ENCODE assay signal across 39 cellular contexts in the genomic region with DNA sequence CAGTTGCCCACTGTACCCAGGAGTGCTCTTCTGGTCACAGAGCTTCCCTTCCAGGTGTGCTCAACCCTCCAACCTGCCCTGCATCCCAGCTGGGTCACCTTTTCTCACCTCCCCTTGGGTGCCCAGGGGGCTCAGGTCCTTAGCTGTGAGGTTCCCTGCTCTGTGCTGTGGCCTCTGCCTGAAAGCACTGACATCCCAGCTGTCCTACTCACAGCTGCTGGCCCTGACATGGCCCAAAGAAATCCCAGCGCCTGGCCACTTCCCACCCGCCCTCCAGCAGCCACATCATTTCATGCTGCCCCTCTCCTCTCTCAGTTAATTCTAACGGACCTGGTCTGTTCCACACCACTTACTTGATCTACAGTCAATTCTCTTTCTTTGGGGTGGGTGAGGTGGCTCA.
"Had no signal": no experiment of that assay in that cellular context is flagged by ENCODE, and none has a peak within 500 bp of the region (broad histone marks: within the 10 kb centered on the region; RNA-seq: fewer than 3 reads in every experiment).

No MANE protein-coding gene starts in this region.

- H3K36me3 Mint-ChIP-seq: activated naive CD4-positive, alpha-beta T cell treated with anti-CD3 and anti-CD28 coated beads, Interleukin-2, amount 10 ng/mL, durations not matched to agents 7 days and 5 days; activated naive CD4-positive, alpha-beta T cell treated with anti-CD3 and anti-CD28 coated beads, Interleukin-2, amount 50 U/mL, for 24 hours; activated naive CD4-positive, alpha-beta T cell treated with anti-CD3 and anti-CD28 coated beads, Interleukin-2, amount 50 U/mL, for 72 hours; activated naive CD8-positive, alpha-beta T cell treated with anti-CD3 and anti-CD28 coated beads for 36 hours; activated naive CD8-positive, alpha-beta T cell treated with anti-CD3 and anti-CD28 coated beads, Interleukin-2, amount 10 ng/mL, durations not matched to agents 7 days and 5 days; brain had no signal

- H3K4me1 Mint-ChIP-seq: activated naive CD4-positive, alpha-beta T cell treated with anti-CD3 and anti-CD28 coated beads, Interleukin-2, amount 10 ng/mL, durations not matched to agents 7 days and 5 days; activated naive CD4-positive, alpha-beta T cell treated with anti-CD3 and anti-CD28 coated beads, Interleukin-2, amount 50 U/mL, for 24 hours; activated naive CD8-positive, alpha-beta T cell treated with anti-CD3 and anti-CD28 coated beads for 36 hours; activated naive CD8-positive, alpha-beta T cell treated with anti-CD3 and anti-CD28 coated beads, Interleukin-2, amount 10 ng/mL, durations not matched to agents 7 days and 5 days; activated T-helper 17 cell treated with anti-CD3 and anti-CD28 coated beads, Interleukin-2, amount 50 U/mL, for 72 hours; central memory CD8-positive, alpha-beta T cell had no signal

- H3K27ac ChIP-seq: adrenal gland, body of pancreas, brain microvascular endothelial cell, breast epithelium, cardiac muscle cell had no signal

- H3K4me1 ChIP-seq: adrenal gland, breast epithelium had no signal

- H3K27ac Mint-ChIP-seq: activated naive CD4-positive, alpha-beta T cell treated with anti-CD3 and anti-CD28 coated beads for 36 hours; activated naive CD4-positive, alpha-beta T cell treated with anti-CD3 and anti-CD28 coated beads, Interleukin-2, amount 10 ng/mL, durations not matched to agents 7 days and 5 days; activated naive CD4-positive, alpha-beta T cell treated with anti-CD3 and anti-CD28 coated beads, Interleukin-2, amount 50 U/mL, for 24 hours; activated naive CD4-positive, alpha-beta T cell treated with anti-CD3 and anti-CD28 coated beads, Interleukin-2, amount 50 U/mL, for 72 hours; activated naive CD8-positive, alpha-beta T cell; activated naive CD8-positive, alpha-beta T cell treated with anti-CD3 and anti-CD28 coated beads for 36 hours; activated naive CD8-positive, alpha-beta T cell treated with anti-CD3 and anti-CD28 coated beads, Interleukin-2, amount 10 ng/mL, durations not matched to agents 7 days and 5 days; activated naive CD8-positive, alpha-beta T cell treated with anti-CD3 and anti-CD28 coated beads, Interleukin-2, amount 50 U/mL, for 24 hours; activated T-cell treated with anti-CD3 and anti-CD28 coated beads, Interleukin-2, amount 50 U/mL, for 24 hours; activated T-cell treated with anti-CD3 and anti-CD28 coated beads, Interleukin-2, amount 50 U/mL, for 72 hours; activated T-helper 1 cell treated with anti-CD3 and anti-CD28 coated beads, Interleukin-12 subunit alpha, Interleukin-12 subunit beta, Interleukin-2, Interleukin-4 antibody, amounts not matched to agents 30 ng/mL and 10 ng/mL and 1 ng/mL, durations not matched to agents 14 hours and 24 hours and 36 hours; activated T-helper 17 cell treated with anti-CD3 and anti-CD28 coated beads, Interleukin-2, amount 50 U/mL, for 72 hours; activated T-helper 2 cell treated with anti-CD3 and anti-CD28 coated beads, Interferon-gamma antibody, Interleukin-2, Interleukin-4, amounts not matched to agents 10 μg/mL and 5 μg/mL and 100 μg/mL, durations not matched to agents 14 hours and 24 hours and 36 hours; brain had no signal

- H3K4me3 ChIP-seq: adrenal gland, ascending aorta, body of pancreas, breast epithelium, cardiac muscle cell had no signal

- DNase-seq: activated effector memory CD4-positive, alpha-beta T cell treated with anti-CD3 and anti-CD28 coated beads, Interleukin-2, amount 50 U/mL, for 16 hours; activated effector memory CD4-positive, alpha-beta T cell treated with Interleukin-2 at 50 U/mL for 16 hours; activated gamma-delta T cell; activated gamma-delta T cell treated with Interleukin-2 at 50 U/mL for 16 hours; activated naive CD4-positive, alpha-beta T cell; activated naive CD4-positive, alpha-beta T cell treated with anti-CD3 and anti-CD28 coated beads for 36 hours; activated naive CD4-positive, alpha-beta T cell treated with anti-CD3 and anti-CD28 coated beads, Interleukin-2, amount 10 ng/mL, durations not matched to agents 7 days and 5 days; activated naive CD4-positive, alpha-beta T cell treated with anti-CD3 and anti-CD28 coated beads, Interleukin-2, amount 50 U/mL, for 16 hours; activated naive CD4-positive, alpha-beta T cell treated with Interleukin-2 at 50 U/mL for 16 hours; activated naive CD8-positive, alpha-beta T cell treated with anti-CD3 and anti-CD28 coated beads for 36 hours; activated naive CD8-positive, alpha-beta T cell treated with anti-CD3 and anti-CD28 coated beads, Interleukin-2, amount 10 ng/mL, durations not matched to agents 7 days and 5 days; activated naive CD8-positive, alpha-beta T cell treated with anti-CD3 and anti-CD28 coated beads, Interleukin-2, amount 50 U/mL, for 24 hours; activated T-cell treated with anti-CD3 and anti-CD28 coated beads for 4 hours; activated T-cell treated with anti-CD3 and anti-CD28 coated beads, Interleukin-2, amount 50 U/mL, for 1 hour; activated T-cell treated with anti-CD3 and anti-CD28 coated beads, Interleukin-2, amount 50 U/mL, for 24 hours; activated T-cell treated with anti-CD3 and anti-CD28 coated beads, Interleukin-2, amount 50 U/mL, for 4 hours; activated T-cell treated with anti-CD3 and anti-CD28 coated beads, Interleukin-2, amount 50 U/mL, for 48 hours; activated T-cell treated with anti-CD3 and anti-CD28 coated beads, Interleukin-2, amount 50 U/mL, for 72 hours; amniotic stem cell; amygdala; anterior cingulate cortex; aorta; body of pancreas; brain microvascular endothelial cell; caudate nucleus; central memory CD4-positive, alpha-beta T cell; cerebellar nuclear complex had no signal

- ATAC-seq: activated naive CD4-positive, alpha-beta T cell treated with anti-CD3 and anti-CD28 coated beads, Interleukin-2, amount 50 U/mL, for 72 hours; activated naive CD8-positive, alpha-beta T cell treated with anti-CD3 and anti-CD28 coated beads, Interleukin-2, amount 50 U/mL, for 24 hours; activated T-cell treated with anti-CD3 and anti-CD28 coated beads, Interleukin-2, amount 50 U/mL, for 4 hours; activated T-cell treated with anti-CD3 and anti-CD28 coated beads, Interleukin-2, amount 50 U/mL, for 72 hours; activated T-helper 17 cell treated with anti-CD3 and anti-CD28 coated beads, Interleukin-2, amount 50 U/mL, for 72 hours; body of pancreas had no signal

- H3K27me3 ChIP-seq: adrenal gland, ascending aorta, body of pancreas, brain microvascular endothelial cell, cardiac muscle cell had no signal

- H3K9me3 Mint-ChIP-seq: activated naive CD4-positive, alpha-beta T cell treated with anti-CD3 and anti-CD28 coated beads for 36 hours; activated naive CD4-positive, alpha-beta T cell treated with anti-CD3 and anti-CD28 coated beads, Interleukin-2, amount 10 ng/mL, durations not matched to agents 7 days and 5 days; activated naive CD8-positive, alpha-beta T cell treated with anti-CD3 and anti-CD28 coated beads, Interleukin-2, amount 10 ng/mL, durations not matched to agents 7 days and 5 days; activated naive CD8-positive, alpha-beta T cell treated with anti-CD3 and anti-CD28 coated beads, Interleukin-2, amount 50 U/mL, for 24 hours; activated T-cell treated with anti-CD3 and anti-CD28 coated beads, Interleukin-2, amount 50 U/mL, for 72 hours; activated T-helper 1 cell treated with anti-CD3 and anti-CD28 coated beads, Interleukin-12 subunit alpha, Interleukin-12 subunit beta, Interleukin-2, Interleukin-4 antibody, amounts not matched to agents 30 ng/mL and 10 ng/mL and 1 ng/mL, durations not matched to agents 14 hours and 24 hours and 36 hours; activated T-helper 17 cell treated with anti-CD3 and anti-CD28 coated beads, Interleukin-2, amount 50 U/mL, for 72 hours; activated T-helper 2 cell treated with anti-CD3 and anti-CD28 coated beads, Interferon-gamma antibody, Interleukin-2, Interleukin-4, amounts not matched to agents 10 μg/mL and 5 μg/mL and 100 μg/mL, durations not matched to agents 14 hours and 24 hours and 36 hours; central memory CD8-positive, alpha-beta T cell had no signal

- H3K36me3 ChIP-seq: adrenal gland, ascending aorta, brain microvascular endothelial cell, breast epithelium, cardiac muscle cell had no signal

- H3K4me3 Mint-ChIP-seq: activated naive CD4-positive, alpha-beta T cell treated with anti-CD3 and anti-CD28 coated beads for 36 hours; activated naive CD4-positive, alpha-beta T cell treated with anti-CD3 and anti-CD28 coated beads, Interleukin-2, amount 10 ng/mL, durations not matched to agents 7 days and 5 days; activated naive CD4-positive, alpha-beta T cell treated with anti-CD3 and anti-CD28 coated beads, Interleukin-2, amount 50 U/mL, for 24 hours; activated naive CD8-positive, alpha-beta T cell; activated naive CD8-positive, alpha-beta T cell treated with anti-CD3 and anti-CD28 coated beads for 36 hours; activated naive CD8-positive, alpha-beta T cell treated with anti-CD3 and anti-CD28 coated beads, Interleukin-2, amount 10 ng/mL, durations not matched to agents 7 days and 5 days; activated naive CD8-positive, alpha-beta T cell treated with anti-CD3 and anti-CD28 coated beads, Interleukin-2, amount 50 U/mL, for 24 hours; activated T-cell treated with anti-CD3 and anti-CD28 coated beads, Interleukin-2, amount 50 U/mL, for 24 hours; activated T-cell treated with anti-CD3 and anti-CD28 coated beads, Interleukin-2, amount 50 U/mL, for 4 hours; activated T-cell treated with anti-CD3 and anti-CD28 coated beads, Interleukin-2, amount 50 U/mL, for 72 hours; activated T-helper 1 cell treated with anti-CD3 and anti-CD28 coated beads, Interleukin-12 subunit alpha, Interleukin-12 subunit beta, Interleukin-2, Interleukin-4 antibody, amounts not matched to agents 30 ng/mL and 10 ng/mL and 1 ng/mL, durations not matched to agents 14 hours and 24 hours and 36 hours; activated T-helper 17 cell treated with anti-CD3 and anti-CD28 coated beads, Interleukin-2, amount 50 U/mL, for 72 hours; brain; central memory CD8-positive, alpha-beta T cell had no signal

- H3K9me3 ChIP-seq: adrenal gland, ascending aorta, body of pancreas, breast epithelium had no signal
